In genomic region chr4:51965862-51966261, GRCh38 we compare ENCODE assay signal across 30 cellular contexts. TPM values are rescaled to one million over a fixed set of nuclear protein-coding genes. Genes with fewer than 3 reads are reported as not detected.
A peak's percentile ranks its signal among the peaks of the same experiment; 100 is the strongest.
DNase-seq lines count a peak whose midpoint lies in the region; ATAC-seq, FAIRE-seq and TF ChIP-seq lines count a peak whose summit lies in the region.
"Had no signal": no experiment of that assay in that cellular context is flagged by ENCODE, and none has a peak within 500 bp of the region (broad histone marks: within the 10 kb centered on the region; RNA-seq: fewer than 3 reads in every experiment).

No MANE protein-coding gene starts in this region.

- POLR2A ChIA-PET in HepG2 (lab: Yijun Ruan, JAX), result no interaction called here
- POLR2A ChIA-PET in K562 (lab: Yijun Ruan, JAX), result no interaction called here

- H4K20me1 ChIP-seq in HepG2 (ENCODE audit: insufficient read depth, low read length), result no peaks in the 10 kb centered on the region
- no peaks in the 10 kb centered on the region; the same call in 1 of the 2 replicates for H4K20me1 ChIP-seq in K562 (replicated peaks; ENCODE audit: control insufficient read depth, insufficient read depth, low read length)
- H4K20me1 ChIP-seq: BLaER1 had no signal

- H2AFZ ChIP-seq in HepG2 (ENCODE audit: low read length) (no peak overlapping the region), K562 (ENCODE audit: low read depth, low read length) (no peak overlapping the region)

- no peaks in the 10 kb centered on the region for H3K9me3 ChIP-seq in HepG2 (ENCODE audit: low read length)
- H3K9me3 ChIP-seq in right lobe of liver, result no peaks in the 10 kb centered on the region
- no peaks in the 10 kb centered on the region for H3K9me3 ChIP-seq in K562 (replicated peaks; ENCODE audit: control insufficient read depth, insufficient read depth, low read depth, low read length)
- H3K9me3 ChIP-seq: BE2C had no signal

- TF ChIP-seq RAD21 in HepG2 (CRISPR knock-in tag; IDR thresholded peaks at IDR 0.05), result no peak
- TF ChIP-seq RAD21 in K562 (CRISPR knock-in tag; conservative IDR thresholded peaks at IDR 0.05 in 1 of 2, IDR thresholded peaks at IDR 0.05 in 1 of 2), result no peak

- BruUV-seq in HepG2 (replicated peaks; lab: Mats Ljungman, UMichigan) (no TSS peak), K562 (replicated peaks; lab: Mats Ljungman, UMichigan) (no TSS peak)

- TF ChIP-seq CTCF in HepG2 (CRISPR knock-in tag; IDR thresholded peaks at IDR 0.05), result no peak
- no peak for TF ChIP-seq CTCF in right lobe of liver (IDR thresholded peaks at IDR 0.05)
- TF ChIP-seq CTCF in K562 (IDR thresholded peaks at IDR 0.05 in 2 of 3, conservative IDR thresholded peaks at IDR 0.05 in 1 of 3; ENCODE audit: insufficient read depth in 2 of 3, low read depth in 1 of 3, low read length in 3 of 3), result no peak

- no peak overlapping the region for H3K27ac ChIP-seq in HepG2 (ENCODE audit: extremely low read length, insufficient read depth, low read length)
- no peak overlapping the region for H3K27ac ChIP-seq in right lobe of liver
- no peak overlapping the region for H3K27ac ChIP-seq in K562 (ENCODE audit: extremely low read depth, low read depth, low read length)
- H3K27ac ChIP-seq: BLaER1 had no signal

- no peaks in the 10 kb centered on the region for H3K36me3 ChIP-seq in HepG2 (replicated peaks in 1 of 2; ENCODE audit: control insufficient read depth in 1 of 2, insufficient read depth in 2 of 2, low read length in 2 of 2)
- no peaks in the 10 kb centered on the region for H3K36me3 ChIP-seq in right lobe of liver
- no peaks in the 10 kb centered on the region for H3K36me3 ChIP-seq in K562 (ENCODE audit: control insufficient read depth, insufficient read depth, low read length)
- H3K36me3 ChIP-seq: BE2C, BLaER1 had no signal

- WGBS in HepG2 (ENCODE audit: low lambda C conversion rate), result 0% methylated on average over 1 of the region's 1 CpG
- WGBS in right lobe of liver (ENCODE audit: insufficient coverage, low coverage, low lambda C conversion rate, missing lambda C conversion rate), result 92% methylated on average over 1 of the region's 1 CpG
- 0% methylated on average over 1 of the region's 1 CpG for WGBS in K562 (ENCODE audit: insufficient coverage, low coverage, missing lambda C conversion rate)

- TF ChIP-seq POLR2A in HepG2 (IDR thresholded peaks at IDR 0.05; ENCODE audit: insufficient read depth in 1 of 2, low read depth in 2 of 2, low read length in 2 of 2) (no peak), right lobe of liver (IDR thresholded peaks at IDR 0.05) (no peak), K562 (conservative IDR thresholded peaks at IDR 0.05) (no peak)

- no peaks in the 10 kb centered on the region for H3K79me2 ChIP-seq in HepG2 (ENCODE audit: insufficient read depth, low read length)
- no peaks in the 10 kb centered on the region for H3K79me2 ChIP-seq in K562 (ENCODE audit: control insufficient read depth, insufficient read depth, low read length)

- no peak for TF ChIP-seq EP300 in HepG2 (IDR thresholded peaks at IDR 0.05; ENCODE audit: low read depth in 2 of 2, low read length in 2 of 2)
- TF ChIP-seq EP300 in HepG2 (CRISPR knock-in tag; IDR thresholded peaks at IDR 0.05; ENCODE audit: borderline replicate concordance), result no peak
- TF ChIP-seq EP300 in K562 (IDR thresholded peaks at IDR 0.05; ENCODE audit: low read length), result no peak

- no peak for DNase-seq in HepG2 (ENCODE audit: low spot score)
- no peak for DNase-seq in right lobe of liver
- DNase-seq in K562 (ENCODE audit: extremely low read depth in 1 of 4, low spot score in 3 of 4), result no peak
- no peak for DNase-seq in urothelium cell line (ENCODE audit: low spot score)
- DNase-seq in effector CD4-positive, alpha-beta T cell, result no peak
- DNase-seq: 8988T; ACHN; BE2C; C1 segment of cervical spinal cord; CD4-positive, alpha-beta memory T cell; CD4-positive, CD25-positive, alpha-beta regulatory T cell; CD8-positive, alpha-beta memory T cell; COR-L47; DMS 273 treated with DMSO at 0.1 percent for 48 hours; DMS153; DMS53; DMS79; DND-41; EL; GDM1 had no signal

- CTCF ChIA-PET in HepG2 (lab: Yijun Ruan, JAX; ENCODE audit: low intra/inter-chr PET ratio, low total read pairs), result no interaction called here
- CTCF ChIA-PET in K562 (lab: Yijun Ruan, JAX; ENCODE audit: low intra/inter-chr PET ratio), result no interaction called here

- H3K4me2 ChIP-seq in HepG2 (ENCODE audit: low read depth, low read length), result no peak overlapping the region
- H3K4me2 ChIP-seq in K562 (ENCODE audit: insufficient read depth, low read length), result no peak overlapping the region
- H3K4me2 ChIP-seq: BLaER1 had no signal

- H3K4me1 ChIP-seq in HepG2 (ENCODE audit: insufficient read depth, low read length) (peaks cover 8% of the 10 kb centered on the region; the same call in 1 of the 2 replicates), right lobe of liver (no peaks in the 10 kb centered on the region), K562 (replicated peaks in 1 of 2; ENCODE audit: control insufficient read depth in 2 of 2, insufficient read depth in 2 of 2, low read length in 2 of 2) (no peaks in the 10 kb centered on the region)
- H3K4me1 ChIP-seq: BE2C, BLaER1 had no signal

- FAIRE-seq in HepG2 (lab: Jason Lieb, UNC) (no peak), K562 (lab: Jason Lieb, UNC) (no peak), urothelium cell line (lab: Jason Lieb, UNC) (peak; percentile 85)
- FAIRE-seq: A204.1, GM12878, GM12892, GM18507 had no signal

- no peak for ATAC-seq in HepG2
- ATAC-seq in right lobe of liver, result no peak
- no peak for ATAC-seq in K562
- no peak for ATAC-seq in HG03039 (IDR thresholded peaks at IDR 0.05; ENCODE audit: unreplicated experiment)
- ATAC-seq: GM12878 had no signal

- no peaks in the 10 kb centered on the region for H3K9me1 ChIP-seq in K562 (ENCODE audit: control insufficient read depth, insufficient read depth, low read length)

- H3K27me3 ChIP-seq in HepG2 (ENCODE audit: control insufficient read depth in 1 of 2, insufficient read depth in 2 of 2, low read length in 2 of 2), result no peaks in the 10 kb centered on the region
- H3K27me3 ChIP-seq in right lobe of liver, result no peaks in the 10 kb centered on the region
- no peaks in the 10 kb centered on the region for H3K27me3 ChIP-seq in K562 (ENCODE audit: control insufficient read depth in 2 of 2, insufficient read depth in 2 of 2, low read length in 2 of 2)
- H3K27me3 ChIP-seq: BE2C, BLaER1 had no signal

- in situ Hi-C loops in HepG2 (cut with HindIII; ENCODE audit: extremely low pct_ligation_motif_present, low pct_unique_long_range_greater_than_20kb) (no loop called here), K562 (cut with MboI) (no loop called here)

- H3K4me3 ChIP-seq in HepG2 (replicated peaks in 1 of 3; ENCODE audit: insufficient read depth in 1 of 3, low read depth in 2 of 3, low read length in 3 of 3) (no peak overlapping the region), right lobe of liver (no peak overlapping the region), K562 (no peak overlapping the region)
- H3K4me3 ChIP-seq: BLaER1, GM12878 had no signal

- H3K9ac ChIP-seq in HepG2 (ENCODE audit: insufficient read depth, low read depth, low read length) (no peak overlapping the region), K562 (ENCODE audit: insufficient read depth in 1 of 2, low read depth in 2 of 2, low read length in 2 of 2) (no peak overlapping the region)
- H3K9ac ChIP-seq: BLaER1 had no signal

- intact Hi-C loops in HepG2 (cut with micrococcal nuclease; ENCODE audit: unreplicated experiment) (no loop called here), right lobe of liver (cut with DNase I) (no loop called here), K562 (cut with micrococcal nuclease) (no loop called here)

RNA-seq across cellular contexts. Expression of gene LRRC66, which starts 54.3 kb away (rescaled TPM):
- not detected in 2 replicates for total RNA-seq in HepG2 (2016; rRNA removed; fragmentation: Illumina TruSeq; extraction: Trizol)
- total RNA-seq in HepG2 (2016; cell fraction: cytosol; rRNA removed; fragmentation: Illumina TruSeq; extraction: Trizol; ENCODE audit: low read depth), result not detected in 2 replicates
- total RNA-seq in HepG2 (2016; cell fraction: insoluble cytoplasmic fraction; rRNA removed; fragmentation: Illumina TruSeq; extraction: Trizol), result 0.02 TPM in 1 of 2 replicates, not detected in the other
- not detected in 2 replicates for total RNA-seq in HepG2 (2016; cell fraction: membrane; rRNA removed; fragmentation: Illumina TruSeq; extraction: Trizol)
- total RNA-seq in HepG2 (2016; cell fraction: nucleus; rRNA removed; fragmentation: Illumina TruSeq; extraction: Trizol), result 0.09 TPM in 1 of 2 replicates, not detected in the other
- 0.03 TPM in 1 of 2 replicates, not detected in the other for polyA plus RNA-seq in HepG2 (2011; rRNA removed)
- 0.01 and 0.03 TPM in 2 replicates for polyA plus RNA-seq in HepG2 (2011; cell fraction: cytosol; rRNA removed)
- 0.07 TPM in 1 of 2 replicates, not detected in the other for polyA plus RNA-seq in HepG2 (2011; cell fraction: nucleus; rRNA removed)
- polyA plus RNA-seq in HepG2 (2012), result 0.04 TPM in 1 of 2 replicates, not detected in the other
- polyA plus RNA-seq in HepG2 (2016; cell fraction: cytosol; fragmentation: Illumina TruSeq; extraction: Trizol; ENCODE audit: low read depth), result not detected in 2 replicates
- polyA plus RNA-seq in HepG2 (2016; cell fraction: insoluble cytoplasmic fraction; fragmentation: Illumina TruSeq; extraction: Trizol; ENCODE audit: low read depth), result not detected in 2 replicates
- not detected in 2 replicates for polyA plus RNA-seq in HepG2 (2016; cell fraction: membrane; fragmentation: Illumina TruSeq; extraction: Trizol; ENCODE audit: low read depth)
- 0.13 TPM in 1 of 2 replicates, not detected in the other for polyA plus RNA-seq in HepG2 (2016; cell fraction: nucleus; fragmentation: Illumina TruSeq; extraction: Trizol; ENCODE audit: insufficient read depth, low read depth)
- polyA minus RNA-seq in HepG2 (2011; rRNA and poly(A)+ RNA removed; ENCODE audit: low replicate concordance), result 0.12 TPM in 1 of 2 replicates, not detected in the other
- not detected in 2 replicates for polyA minus RNA-seq in HepG2 (2011; cell fraction: cytosol; rRNA and poly(A)+ RNA removed)
- 0.26 TPM in 1 of 2 replicates, not detected in the other for polyA minus RNA-seq in HepG2 (2011; cell fraction: nucleus; rRNA and poly(A)+ RNA removed)
- total RNA-seq in right lobe of liver, result under 1 TPM; 0.05 to 0.35 (median 0.09) TPM
- total RNA-seq in K562 (2011; cell fraction: chromatin; rRNA removed; ENCODE audit: low replicate concordance), result not detected in 2 replicates
- total RNA-seq in K562 (2011; cell fraction: nucleolus; rRNA removed), result not detected in 2 replicates
- total RNA-seq in K562 (2011; cell fraction: nucleoplasm; rRNA removed), result not detected in 2 replicates
- total RNA-seq in K562 (2014; rRNA removed), result not detected in 2 replicates
- total RNA-seq in K562 (2014; rRNA removed; fragmentation: Illumina TruSeq; extraction: Trizol), result not detected in 2 replicates
- total RNA-seq in K562 (2015; rRNA removed; fragmentation: Illumina TruSeq; extraction: Trizol), result not detected in 2 replicates
- total RNA-seq in K562 (2021), result not detected in 2 replicates
- not detected in 2 replicates for polyA plus RNA-seq in K562 (2011; rRNA removed)
- polyA plus RNA-seq in K562 (2011; cell fraction: cytosol; rRNA removed), result not detected in 2 replicates
- polyA plus RNA-seq in K562 (2011; cell fraction: nucleus; rRNA removed), result not detected in 2 replicates
- polyA plus RNA-seq in K562 (2012), result not detected in 2 replicates
- not detected in 2 replicates for polyA plus RNA-seq in K562 (2014; fragmentation: Illumina TruSeq; extraction: Trizol)
- polyA plus RNA-seq in K562 (2014; fragmentation: Nextera tagmentation; extraction: Ambion mirVana), result not detected
- not detected in 2 replicates for polyA plus RNA-seq in K562 (2014; rRNA removed)
- polyA minus RNA-seq in K562 (2011; rRNA and poly(A)+ RNA removed), result not detected in 2 replicates
- polyA minus RNA-seq in K562 (2011; cell fraction: cytosol; rRNA and poly(A)+ RNA removed), result not detected in 2 replicates
- polyA minus RNA-seq in K562 (2011; cell fraction: nucleus; rRNA and poly(A)+ RNA removed), result not detected in 2 replicates
- total RNA-seq: A673, Daoy, G401 had no signal
- polyA plus RNA-seq: CD14-positive monocyte; CD4-positive, CD25-positive, alpha-beta regulatory T cell; CD8-positive, alpha-beta memory T cell had no signal

Comparison
In these comparisons a context has a peak if more than half of its experiments do, and no peak if none do; other contexts are left out.
1. Of the 241 proteins assayed by ChIP-seq in both HepG2 and K562: peak only in HepG2: HNRNPK; only in K562: none; in both: PCBP2; in neither: 239.